9 cellular contexts compared by ENCODE assay signal in the genomic region with DNA sequence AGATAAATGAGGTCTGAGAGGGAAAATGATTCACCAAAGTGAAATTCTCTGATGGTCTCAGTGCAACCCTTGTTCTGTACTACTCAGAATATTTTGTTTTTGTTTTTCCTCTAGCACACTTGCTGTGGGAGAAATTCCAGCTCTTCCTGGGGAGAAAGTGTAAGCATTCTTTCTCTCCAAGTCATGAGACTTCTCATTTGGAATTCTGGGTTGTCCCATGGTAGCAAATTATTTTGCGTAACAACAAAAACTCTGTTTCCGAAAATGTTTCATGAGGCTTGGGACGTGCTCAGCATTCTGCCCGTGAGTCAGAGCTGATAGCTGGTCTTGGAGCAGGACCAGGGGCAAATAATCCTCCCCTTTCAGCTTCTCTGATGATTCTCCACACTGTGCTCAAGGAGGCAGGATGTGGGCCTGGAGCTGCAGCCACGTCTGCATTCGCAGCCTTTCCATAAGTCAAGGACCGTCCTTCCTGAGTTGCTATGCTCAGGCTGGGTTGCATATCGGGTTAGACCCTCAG.
A peak's percentile ranks its signal among the peaks of the same experiment; 100 is the strongest.
DNase-seq lines count a peak whose midpoint lies in the region; ATAC-seq, FAIRE-seq and TF ChIP-seq lines count a peak whose summit lies in the region.
"Had no signal": no experiment of that assay in that cellular context is flagged by ENCODE, and none has a peak within 500 bp of the region (broad histone marks: within the 10 kb centered on the region; RNA-seq: fewer than 3 reads in every experiment).

No MANE protein-coding gene starts in this region.

- no peak overlapping the region for H3K4me2 ChIP-seq in PC-9

- FAIRE-seq in HTR-8/SVneo (lab: Jason Lieb, UNC) = no peak
- FAIRE-seq: GM12878 had no signal

- DNase-seq in HTR-8/SVneo (ENCODE audit: insufficient read length, low spot score) = peak; percentile 80
- DNase-seq in dorsolateral prefrontal cortex = peak in 2 of 10 donors; percentile 16 to 39
- DNase-seq in thoracic aorta (ENCODE audit: low spot score) = peak; percentile 31
- no peak for DNase-seq in NCI-H187 treated with DMSO at 0.1 percent for 48 hours (lab: John Stamatoyannopoulos, UW)
- no peak for DNase-seq in PC-9
- no peak for DNase-seq in HEK293T (ENCODE audit: extremely low spot score)

- no peak overlapping the region for H3K9ac ChIP-seq in liver (ENCODE audit: low read depth in 1 of 2, low read length in 2 of 2)

- H3K4me1 ChIP-seq in liver (ENCODE audit: control insufficient read depth in 4 of 4, insufficient read depth in 4 of 4, low read length in 3 of 4) = peaks cover 0 to 7% (median 4%) of the 10 kb centered on the region in 4 donors
- H3K4me1 ChIP-seq in thoracic aorta (ENCODE audit: control insufficient read depth in 1 of 2, low read depth in 2 of 2) = peaks cover 23 to 49% of the 10 kb centered on the region in 2 donors
- peaks cover 17% of the 10 kb centered on the region for H3K4me1 ChIP-seq in PC-9 (replicated peaks; ENCODE audit: insufficient read depth)

- no peaks in the 10 kb centered on the region for H3K9me2 ChIP-seq in PC-9 (ENCODE audit: insufficient read depth)

- H4K20me1 ChIP-seq in PC-9 (ENCODE audit: insufficient read depth) = peaks cover 13% of the 10 kb centered on the region; the same call in 1 of the 2 replicates

- BruUV-seq in PC-9 (replicated peaks; lab: Mats Ljungman, UMichigan) = no TSS peak

- H3K27ac ChIP-seq in dorsolateral prefrontal cortex (peak overlapping the region in 57 of 59 donors; percentile 4 to 93 (median 79)), liver (ENCODE audit: low read depth in 1 of 2, low read length in 2 of 2) (peak overlapping the region in 1 of 2 donors; percentile 28), thoracic aorta (peak overlapping the region; percentile 79), PC-9 (no peak overlapping the region)

- H3K36me3 ChIP-seq in liver (ENCODE audit: control insufficient read depth in 4 of 4, insufficient read depth in 3 of 4, low read depth in 1 of 4, low read length in 3 of 4) (no peaks in the 10 kb centered on the region), thoracic aorta (no peaks in the 10 kb centered on the region), PC-9 (ENCODE audit: low read depth) (peaks cover 49% of the 10 kb centered on the region)

- CTCF ChIA-PET in PC-9 (lab: Charles Lee) = no interaction called here
- CTCF ChIA-PET in HEK293T (lab: Yijun Ruan, JAX) = interaction anchor here (0.9 kb wide), 1 partner anchor 21 kb away, joined by 6 read pairs; no protein-coding TSS in a partner anchor

- TF ChIP-seq CTCF in dorsolateral prefrontal cortex (IDR thresholded peaks at IDR 0.05 in 54 of 56, conservative IDR thresholded peaks at IDR 0.05 in 2 of 56; ENCODE audit: low read depth in 1 of 56, partially characterized antibody in 56 of 56) (no peak), liver (IDR thresholded peaks at IDR 0.05; ENCODE audit: low read depth, low read length, missing input control) (no peak), thoracic aorta (IDR thresholded peaks at IDR 0.05) (no peak), PC-9 (conservative IDR thresholded peaks at IDR 0.05) (no peak)

- H3K79me2 ChIP-seq in PC-9 (ENCODE audit: low read depth) = no peaks in the 10 kb centered on the region

- 87% methylated on average over 8 of the region's 8 CpGs for WGBS in liver

- ATAC-seq in thoracic aorta (ENCODE audit: insufficient number of reproducible peaks, low FRiP score, low read depth) (peak; percentile 80), GM18511 (IDR thresholded peaks at IDR 0.05; ENCODE audit: unreplicated experiment) (no peak)
- ATAC-seq: GM12878 had no signal

- POLR2A ChIA-PET in PC-9 (lab: Charles Lee; ENCODE audit: unreplicated experiment) = interaction anchor here (0.7 kb wide), 1 partner anchor 80 kb away, joined by 7 read pairs; no protein-coding TSS in a partner anchor
- POLR2A ChIA-PET in HEK293T (lab: Yijun Ruan, JAX) = no interaction called here

- peaks cover 27% of the 10 kb centered on the region for H3F3A ChIP-seq in PC-9 (ENCODE audit: insufficient read depth, low read depth)

- H3K4me3 ChIP-seq in dorsolateral prefrontal cortex = peak overlapping the region in 5 of 59 donors; percentile 4 to 23 (median 8)
- H3K4me3 ChIP-seq in liver (ENCODE audit: low read depth in 1 of 3, low read length in 3 of 3) = no peak overlapping the region
- H3K4me3 ChIP-seq in thoracic aorta = no peak overlapping the region
- no peak overlapping the region for H3K4me3 ChIP-seq in PC-9
- H3K4me3 ChIP-seq: GM12878 had no signal

- H3K9me3 ChIP-seq in liver (ENCODE audit: control insufficient read depth in 4 of 4, low read length in 3 of 4) = no peaks in the 10 kb centered on the region
- no peaks in the 10 kb centered on the region for H3K9me3 ChIP-seq in thoracic aorta
- H3K9me3 ChIP-seq in PC-9 (ENCODE audit: insufficient read depth, low read depth) = no peaks in the 10 kb centered on the region

- TF ChIP-seq RAD21 in liver (IDR thresholded peaks at IDR 0.05) = no peak

- intact Hi-C loops in dorsolateral prefrontal cortex (cut with DNase I) = loop anchor here in 1 of 2 donors (10.0 kb wide), 1 partner anchor 268 kb away; no protein-coding TSS in a partner anchor
- intact Hi-C loops in PC-9 (cut with micrococcal nuclease; ENCODE audit: unreplicated experiment) = no loop called here

- H2AFZ ChIP-seq in PC-9 = no peak overlapping the region

- H3K27me3 ChIP-seq in dorsolateral prefrontal cortex (no peaks in the 10 kb centered on the region), liver (ENCODE audit: control insufficient read depth in 4 of 4, insufficient read depth in 4 of 4, low read length in 3 of 4) (no peaks in the 10 kb centered on the region), thoracic aorta (replicated peaks; ENCODE audit: insufficient read depth) (no peaks in the 10 kb centered on the region), PC-9 (ENCODE audit: insufficient read depth, low read depth) (no peaks in the 10 kb centered on the region)

TF ChIP-seq in liver, 16 proteins besides CTCF, POLR2A, EP300 and RAD21 (continues in another document):
- TF ChIP-seq, protein P1, sequence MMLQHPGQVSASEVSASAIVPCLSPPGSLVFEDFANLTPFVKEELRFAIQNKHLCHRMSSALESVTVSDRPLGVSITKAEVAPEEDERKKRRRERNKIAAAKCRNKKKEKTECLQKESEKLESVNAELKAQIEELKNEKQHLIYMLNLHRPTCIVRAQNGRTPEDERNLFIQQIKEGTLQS (IDR thresholded peaks at IDR 0.05) = no peak
- TF ChIP-seq EGR1 (IDR thresholded peaks at IDR 0.05; ENCODE audit: low read depth in 2 of 2) = no peak
- no peak for TF ChIP-seq YY1 (IDR thresholded peaks at IDR 0.05)
- TF ChIP-seq GABPA (IDR thresholded peaks at IDR 0.05 in 1 of 2, conservative IDR thresholded peaks at IDR 0.05 in 1 of 2) = no peak
- TF ChIP-seq RXRA (IDR thresholded peaks at IDR 0.05) = no peak
- no peak for TF ChIP-seq FOXA2 (IDR thresholded peaks at IDR 0.05)
- TF ChIP-seq SP1 (IDR thresholded peaks at IDR 0.05) = no peak
- peak in 1 of 2 donors; percentile 12 for TF ChIP-seq JUND (IDR thresholded peaks at IDR 0.05)
- TF ChIP-seq, protein P2, sequence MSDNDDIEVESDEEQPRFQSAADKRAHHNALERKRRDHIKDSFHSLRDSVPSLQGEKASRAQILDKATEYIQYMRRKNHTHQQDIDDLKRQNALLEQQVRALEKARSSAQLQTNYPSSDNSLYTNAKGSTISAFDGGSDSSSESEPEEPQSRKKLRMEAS (IDR thresholded peaks at IDR 0.05) = no peak
- no peak for TF ChIP-seq HNF4A (conservative IDR thresholded peaks at IDR 0.05)
- no peak for TF ChIP-seq FOXA1 (IDR thresholded peaks at IDR 0.05)
- TF ChIP-seq NR2F2 (IDR thresholded peaks at IDR 0.05) = no peak
- no peak for TF ChIP-seq HNF4G (IDR thresholded peaks at IDR 0.05)

TF ChIP-seq in HEK293T, 16 proteins besides CTCF, POLR2A, EP300 and RAD21:
- TF ChIP-seq ARNT (IDR thresholded peaks at IDR 0.05) (no peak), NFRKB (IDR thresholded peaks at IDR 0.05) (no peak), FOXA1 (IDR thresholded peaks at IDR 0.05) (no peak), CTBP1 (IDR thresholded peaks at IDR 0.05; ENCODE audit: borderline replicate concordance) (no peak), ZNF384 (IDR thresholded peaks at IDR 0.05) (no peak), TARDBP (IDR thresholded peaks at IDR 0.05) (no peak), LEF1 (IDR thresholded peaks at IDR 0.05; ENCODE audit: borderline replicate concordance) (no peak), ELF4 (IDR thresholded peaks at IDR 0.05) (no peak), L3MBTL2 (conservative IDR thresholded peaks at IDR 0.05) (no peak), HDGF (IDR thresholded peaks at IDR 0.05; ENCODE audit: borderline replicate concordance) (no peak)
- TF ChIP-seq, protein P3, sequence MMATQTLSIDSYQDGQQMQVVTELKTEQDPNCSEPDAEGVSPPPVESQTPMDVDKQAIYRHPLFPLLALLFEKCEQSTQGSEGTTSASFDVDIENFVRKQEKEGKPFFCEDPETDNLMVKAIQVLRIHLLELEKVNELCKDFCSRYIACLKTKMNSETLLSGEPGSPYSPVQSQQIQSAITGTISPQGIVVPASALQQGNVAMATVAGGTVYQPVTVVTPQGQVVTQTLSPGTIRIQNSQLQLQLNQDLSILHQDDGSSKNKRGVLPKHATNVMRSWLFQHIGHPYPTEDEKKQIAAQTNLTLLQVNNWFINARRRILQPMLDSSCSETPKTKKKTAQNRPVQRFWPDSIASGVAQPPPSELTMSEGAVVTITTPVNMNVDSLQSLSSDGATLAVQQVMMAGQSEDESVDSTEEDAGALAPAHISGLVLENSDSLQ (IDR thresholded peaks at IDR 0.05) = no peak
TF ChIP-seq in HEK293T: peak in this region for 0.

Comparison
In these comparisons a context has a peak if more than half of its experiments do, and no peak if none do; other contexts are left out.
1. DNase-seq: peak in HTR-8/SVneo (single experiment) and thoracic aorta (single experiment); none in NCI-H187 treated with DMSO at 0.1 percent for 48 hours (single experiment), PC-9 (0 of 2) and HEK293T (single experiment).